Comparison of ENCODE assay signal across 1 cellular context in genomic region chr7:8232999-8233847, GRCh38.
TF ChIP-seq lines count a peak whose summit lies in the region.

No MANE protein-coding gene starts in this region.

TF ChIP-seq in K562, 482 proteins besides CTCF, POLR2A, EP300 and RAD21 (continued from another document and continues in another):
- TF ChIP-seq ZNF518B (CRISPR knock-in tag; IDR thresholded peaks at IDR 0.05) (no peak), GMEB1 (CRISPR knock-in tag; IDR thresholded peaks at IDR 0.05) (no peak), KLF10 (CRISPR knock-in tag; IDR thresholded peaks at IDR 0.05) (no peak), TAF1 (IDR thresholded peaks at IDR 0.05; ENCODE audit: control insufficient read depth, extremely low read depth, insufficient read depth, low read length, severe bottlenecking) (peak; percentile 66), CSDE1 (IDR thresholded peaks at IDR 0.05) (no peak), NFE2L1 (tag; IDR thresholded peaks at IDR 0.05; ENCODE audit: borderline replicate concordance, low read depth) (no peak), ZNF586 (CRISPR knock-in tag; conservative IDR thresholded peaks at IDR 0.05) (no peak), PREB (CRISPR knock-in tag; IDR thresholded peaks at IDR 0.05) (no peak), GATA2 (CRISPR knock-in tag; IDR thresholded peaks at IDR 0.05) (peak; percentile 85), ZBTB9 (CRISPR knock-in tag; IDR thresholded peaks at IDR 0.05) (no peak), ESRRA (IDR thresholded peaks at IDR 0.05; ENCODE audit: borderline replicate concordance, low read depth) (0 out of 2 replicates have a peak, but pooled peaks have one; percentile 22), ID3 (CRISPR knock-in tag; IDR thresholded peaks at IDR 0.05) (no peak), ID3 (tag; IDR thresholded peaks at IDR 0.05) (peak; percentile 38; the same call in 1 of the 2 replicates), SFPQ (IDR thresholded peaks at IDR 0.05; ENCODE audit: low read depth, low read length) (no peak), ZNF696 (CRISPR knock-in tag; conservative IDR thresholded peaks at IDR 0.05) (no peak), REST (CRISPR knock-in tag; IDR thresholded peaks at IDR 0.05; ENCODE audit: low read depth) (no peak), MED1 (CRISPR knock-in tag; IDR thresholded peaks at IDR 0.05; ENCODE audit: borderline replicate concordance) (no peak), ETS2 (tag; IDR thresholded peaks at IDR 0.05; ENCODE audit: borderline replicate concordance, poor library complexity, severe bottlenecking) (no peak), ZNF551 (CRISPR knock-in tag; IDR thresholded peaks at IDR 0.05) (no peak), TRIM25 (IDR thresholded peaks at IDR 0.05; ENCODE audit: borderline replicate concordance) (peak; percentile 63; the same call in 1 of the 2 replicates), SREBF2 (CRISPR knock-in tag; IDR thresholded peaks at IDR 0.05) (no peak), NKRF (IDR thresholded peaks at IDR 0.05; ENCODE audit: borderline replicate concordance) (peak; percentile 49; the same call in 1 of the 2 replicates), CC2D1A (IDR thresholded peaks at IDR 0.05) (peak; percentile 77; the same call in 1 of the 2 replicates), MCM2 (IDR thresholded peaks at IDR 0.05; ENCODE audit: low read depth) (no peak), CBFA2T2 (conservative IDR thresholded peaks at IDR 0.05) (peak; percentile 93), TAF15 (IDR thresholded peaks at IDR 0.05; ENCODE audit: low read depth, low read length) (no peak), NBN (IDR thresholded peaks at IDR 0.05; ENCODE audit: low read depth) (peak; percentile 95), ZNF347 (CRISPR knock-in tag; IDR thresholded peaks at IDR 0.05; ENCODE audit: low read depth) (no peak), MLX (CRISPR knock-in tag; conservative IDR thresholded peaks at IDR 0.05) (no peak), HEY1 (CRISPR knock-in tag; IDR thresholded peaks at IDR 0.05; ENCODE audit: borderline replicate concordance) (peak; percentile 26; the same call in 1 of the 2 replicates), ADNP (tag; IDR thresholded peaks at IDR 0.05) (peak; percentile 88), RUNX1 (IDR thresholded peaks at IDR 0.05; ENCODE audit: low read depth) (no peak), ARID1B (IDR thresholded peaks at IDR 0.05) (peak; percentile 96), USF2 (CRISPR knock-in tag; IDR thresholded peaks at IDR 0.05) (no peak)
